1 cellular context compared by ENCODE assay signal in genomic region chr10:90880059-90880719, GRCh38.
TF ChIP-seq lines count a peak whose summit lies in the region.

No MANE protein-coding gene starts in this region.

TF ChIP-seq in K562, 482 proteins besides CTCF, POLR2A, EP300 and RAD21:
- TF ChIP-seq ZNF384 (IDR thresholded peaks at IDR 0.05; ENCODE audit: low read depth, low read length), result peak; percentile 76
